15 cellular contexts compared by ENCODE assay signal in the genomic region with DNA sequence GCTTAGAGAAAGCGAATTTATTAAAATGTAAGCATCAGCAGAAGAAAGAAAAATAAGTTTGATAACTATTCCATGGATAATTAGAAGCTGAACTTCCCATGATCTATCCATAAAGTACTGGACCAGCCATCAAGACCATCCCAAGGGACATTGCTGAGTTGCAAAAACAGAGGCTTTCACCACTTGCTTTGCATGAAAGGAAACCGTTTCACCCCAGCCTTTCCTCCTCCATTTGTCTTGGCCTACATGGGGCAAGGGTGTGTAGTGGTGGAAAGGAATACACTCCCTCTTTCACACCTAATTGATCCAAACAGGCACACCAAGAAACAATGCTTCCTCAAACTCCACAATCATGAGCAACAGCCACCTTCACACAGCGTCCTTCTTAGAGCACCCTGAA. TPM values are rescaled to one million over a fixed set of nuclear protein-coding genes. Genes with fewer than 3 reads are reported as not detected.
DNase-seq lines count a peak whose midpoint lies in the region; ATAC-seq and TF ChIP-seq lines count a peak whose summit lies in the region.
"Had no signal": no experiment of that assay in that cellular context is flagged by ENCODE, and none has a peak within 500 bp of the region (broad histone marks: within the 10 kb centered on the region; RNA-seq: fewer than 3 reads in every experiment).

No MANE protein-coding gene starts in this region.

- peaks cover 0 to 11% (median 0%) of the 10 kb centered on the region in 11 experiments; a peak in 4 of 22 replicates for H3K9me3 ChIP-seq in BLaER1 treated with 17β-estradiol and CSF1 and Interleukin-3, amounts not matched to agents 10 nM and 100 nM (replicated peaks in 1 of 11)
- H3K9me3 ChIP-seq: heart left ventricle had no signal

- H3K27ac Mint-ChIP-seq in central memory CD8-positive, alpha-beta T cell (ENCODE audit: low read depth), result peak overlapping the region; percentile 95
- H3K27ac Mint-ChIP-seq in progenitor cell of endocrine pancreas, result no peak overlapping the region

- peak overlapping the region; percentile 75 to 96 (median 84) for H3K4me2 ChIP-seq in BLaER1 treated with 17β-estradiol and CSF1 and Interleukin-3, amounts not matched to agents 10 nM and 100 nM

- H3K4me1 Mint-ChIP-seq in central memory CD8-positive, alpha-beta T cell, result peaks cover 83% of the 10 kb centered on the region
- peaks cover 21% of the 10 kb centered on the region for H3K4me1 Mint-ChIP-seq in progenitor cell of endocrine pancreas (ENCODE audit: low read depth)

- H3K36me3 Mint-ChIP-seq in central memory CD8-positive, alpha-beta T cell (ENCODE audit: insufficient read depth), result peaks cover 29% of the 10 kb centered on the region
- H3K36me3 Mint-ChIP-seq in progenitor cell of endocrine pancreas (ENCODE audit: insufficient read depth), result no peaks in the 10 kb centered on the region

- peaks cover 51 to 97% (median 79%) of the 10 kb centered on the region in 10 experiments for H3K4me1 ChIP-seq in BLaER1 treated with 17β-estradiol and CSF1 and Interleukin-3, amounts not matched to agents 10 nM and 100 nM

- H3K9ac ChIP-seq in BLaER1 treated with 17β-estradiol and CSF1 and Interleukin-3, amounts not matched to agents 10 nM and 100 nM, result peak overlapping the region in 8 of 11 experiments; percentile 6 to 76 (median 71); a peak in 14 of 22 replicates

- no peaks in the 10 kb centered on the region for H3K27me3 ChIP-seq in BLaER1 treated with 17β-estradiol and CSF1 and Interleukin-3, amounts not matched to agents 10 nM and 100 nM
- H3K27me3 ChIP-seq: heart left ventricle had no signal

- TF ChIP-seq CTCF in GM12865 (IDR thresholded peaks at IDR 0.05; ENCODE audit: insufficient read depth, low read depth, low read length, missing control alignments), result no peak
- TF ChIP-seq CTCF in NB4 (IDR thresholded peaks at IDR 0.05; ENCODE audit: low read depth, low read length), result no peak
- no peak for TF ChIP-seq CTCF in progenitor cell of endocrine pancreas (IDR thresholded peaks at IDR 0.05; ENCODE audit: unreplicated experiment)

- H3K4me3 Mint-ChIP-seq in central memory CD8-positive, alpha-beta T cell, result peak overlapping the region; percentile 73
- no peak overlapping the region for H3K4me3 Mint-ChIP-seq in progenitor cell of endocrine pancreas (ENCODE audit: low read depth)

- peak overlapping the region in 5 of 10 experiments; percentile 4 to 53 (median 47); a peak in 8 of 20 replicates for H3K4me3 ChIP-seq in BLaER1 treated with 17β-estradiol and CSF1 and Interleukin-3, amounts not matched to agents 10 nM and 100 nM
- H3K4me3 ChIP-seq in GM12865 (ENCODE audit: low read depth, low read length) (no peak overlapping the region), NB4 (ENCODE audit: low read depth, low read length) (no peak overlapping the region)
- H3K4me3 ChIP-seq: heart left ventricle had no signal

- peaks cover 0 to 6% (median 0%) of the 10 kb centered on the region in 11 experiments; a peak in 2 of 22 replicates for H3K36me3 ChIP-seq in BLaER1 treated with 17β-estradiol and CSF1 and Interleukin-3, amounts not matched to agents 10 nM and 100 nM
- H3K36me3 ChIP-seq: heart left ventricle had no signal

- H3K27ac ChIP-seq in BLaER1 treated with 17β-estradiol and CSF1 and Interleukin-3, amounts not matched to agents 10 nM and 100 nM, result peak overlapping the region in 9 of 11 experiments; percentile 49 to 91 (median 76); a peak in 18 of 22 replicates
- H3K27ac ChIP-seq: heart left ventricle had no signal

- H3K9me3 Mint-ChIP-seq in central memory CD8-positive, alpha-beta T cell, result no peaks in the 10 kb centered on the region
- H3K9me3 Mint-ChIP-seq in progenitor cell of endocrine pancreas (ENCODE audit: low read depth), result no peaks in the 10 kb centered on the region

- no peak for ATAC-seq in central memory CD8-positive, alpha-beta T cell (replicated peaks; ENCODE audit: extremely low read depth, poor library complexity, severe bottlenecking)
- ATAC-seq in esophagus mucosa (no peak), HG02798 (IDR thresholded peaks at IDR 0.05; ENCODE audit: poor library complexity, unreplicated experiment) (no peak), GM21576 (IDR thresholded peaks at IDR 0.05; ENCODE audit: unreplicated experiment) (no peak)

- TF ChIP-seq POLR2A in NB4 (IDR thresholded peaks at IDR 0.05; ENCODE audit: extremely low read depth, insufficient read length), result no peak

- DNase-seq in GM12865 (ENCODE audit: low read depth), result peak; percentile 49
- DNase-seq in NB4 (ENCODE audit: low read depth), result peak; percentile 46
- DNase-seq in central memory CD8-positive, alpha-beta T cell (ENCODE audit: low spot score in 2 of 2), result no peak
- DNase-seq in progenitor cell of endocrine pancreas (ENCODE audit: low spot score, unreplicated experiment), result no peak
- DNase-seq: DMS53; heart left ventricle; kidney; NCI-H2081; NCI-H524 treated with DMSO at 0.1 percent for 48 hours; occipital lobe; stimulated activated naive CD4-positive, alpha-beta T cell had no signal

- H4K20me1 ChIP-seq in BLaER1 treated with 17β-estradiol and CSF1 and Interleukin-3, amounts not matched to agents 10 nM and 100 nM, result peaks cover 0 to 23% (median 0%) of the 10 kb centered on the region in 11 experiments; a peak in 6 of 22 replicates

- no peaks in the 10 kb centered on the region for H3K27me3 Mint-ChIP-seq in central memory CD8-positive, alpha-beta T cell
- H3K27me3 Mint-ChIP-seq in progenitor cell of endocrine pancreas, result peaks cover 9% of the 10 kb centered on the region

RNA-seq across cellular contexts. Expression of a gene that starts 10.4 kb away (rescaled TPM):
- total RNA-seq in esophagus mucosa, result 12.2 TPM
- total RNA-seq in progenitor cell of endocrine pancreas, result 9.7 and 11.8 TPM in 2 replicates

Comparison
In these comparisons a context has a peak if more than half of its experiments do, and no peak if none do; other contexts are left out.
1. DNase-seq: peak in GM12865 (single experiment) and NB4 (single experiment); none in central memory CD8-positive, alpha-beta T cell (0 of 2) and progenitor cell of endocrine pancreas (single experiment).